Comparison of ENCODE assay signal across 8 cellular contexts in the genomic region with DNA sequence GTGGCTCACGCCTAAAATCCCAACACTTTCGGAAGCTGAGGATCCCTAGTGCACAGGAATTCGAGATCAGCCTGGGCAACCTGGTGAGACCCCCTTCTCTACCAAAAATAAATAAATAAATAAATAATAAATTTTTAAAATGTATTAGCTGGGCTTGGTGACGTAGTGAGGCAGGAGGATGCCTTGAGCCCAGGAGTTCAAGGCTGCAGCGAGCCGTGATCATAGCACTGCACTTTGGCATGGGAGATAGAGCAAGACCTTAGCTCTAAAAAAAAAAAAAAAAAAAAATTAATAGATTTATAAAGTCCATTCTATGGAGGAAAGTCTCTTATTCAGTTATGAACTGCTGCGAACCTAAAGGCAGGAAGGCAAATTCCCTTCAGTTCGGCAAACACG. TPM values are rescaled to one million over a fixed set of nuclear protein-coding genes. Genes with fewer than 3 reads are reported as not detected.
DNase-seq lines count a peak whose midpoint lies in the region; ATAC-seq and TF ChIP-seq lines count a peak whose summit lies in the region.

No MANE protein-coding gene starts in this region.

- H3K36me3 Mint-ChIP-seq in activated CD4-positive, alpha-beta T cell treated with anti-CD3 and anti-CD28 coated beads, Interleukin-2, amount 10 ng/mL, durations not matched to agents 7 days and 5 days (ENCODE audit: low read depth): no peaks in the 10 kb centered on the region

- H3K4me3 ChIP-seq in liver (ENCODE audit: low read depth in 1 of 3, low read length in 3 of 3) (peak overlapping the region; percentile 79 to 94 (median 81)), thymus (ENCODE audit: low read length) (peak overlapping the region; percentile 72)

- H3K27ac ChIP-seq in angular gyrus (ENCODE audit: low read depth, low read length) (peak overlapping the region; percentile 57), liver (ENCODE audit: low read depth in 1 of 2, low read length in 2 of 2) (peak overlapping the region; percentile 87 to 94), thymus (ENCODE audit: low read depth) (peak overlapping the region; percentile 57)

- no peak overlapping the region for H3K27ac Mint-ChIP-seq in activated CD4-positive, alpha-beta T cell treated with anti-CD3 and anti-CD28 coated beads, Interleukin-2, amount 10 ng/mL, durations not matched to agents 7 days and 5 days

- ATAC-seq in GM21786 (IDR thresholded peaks at IDR 0.05; ENCODE audit: unreplicated experiment): no peak

- H3K9me3 Mint-ChIP-seq in activated CD4-positive, alpha-beta T cell treated with anti-CD3 and anti-CD28 coated beads, Interleukin-2, amount 10 ng/mL, durations not matched to agents 7 days and 5 days: no peaks in the 10 kb centered on the region

- peak overlapping the region; percentile 49 to 75 for H3K9ac ChIP-seq in liver (ENCODE audit: low read depth in 1 of 2, low read length in 2 of 2)

- H3K4me3 Mint-ChIP-seq in activated CD4-positive, alpha-beta T cell treated with anti-CD3 and anti-CD28 coated beads, Interleukin-2, amount 10 ng/mL, durations not matched to agents 7 days and 5 days: peak overlapping the region; percentile 92

- WGBS in liver: 34% methylated on average over 9 of the region's 9 CpGs
- WGBS in thymus: 47% methylated on average over 9 of the region's 9 CpGs

- H3K4me1 ChIP-seq in liver (ENCODE audit: control insufficient read depth in 4 of 4, insufficient read depth in 4 of 4, low read length in 3 of 4): peaks cover 0 to 10% (median 3%) of the 10 kb centered on the region in 4 donors
- H3K4me1 ChIP-seq in thymus (ENCODE audit: control insufficient read depth, insufficient read depth, low read length): peaks cover 4% of the 10 kb centered on the region

- no peak for DNase-seq in activated CD4-positive, alpha-beta T cell treated with anti-CD3 and anti-CD28 coated beads, Interleukin-2, amount 10 ng/mL, durations not matched to agents 7 days and 5 days
- no peak for DNase-seq in activated CD4-positive, alpha-beta T cell treated with anti-CD3 and anti-CD28 coated beads, Interleukin-2, amount 50 U/mL, for 4 hours
- DNase-seq in NCI-H748 (lab: John Stamatoyannopoulos, UW; ENCODE audit: unreplicated experiment) (no peak), middle frontal gyrus (ENCODE audit: extremely low spot score, low spot score) (no peak)

- CTCF ChIA-PET in activated CD4-positive, alpha-beta T cell treated with anti-CD3 and anti-CD28 coated beads, Interleukin-2, amount 10 ng/mL, durations not matched to agents 7 days and 5 days (lab: Charles Lee): interaction anchor here (0.6 kb wide), 1 partner anchor 627 kb away, joined by 3 read pairs; no protein-coding TSS in a partner anchor

- no peak for TF ChIP-seq CTCF in liver (IDR thresholded peaks at IDR 0.05; ENCODE audit: low read depth, low read length, missing input control)

- peaks cover 10% of the 10 kb centered on the region for H3K27me3 Mint-ChIP-seq in activated CD4-positive, alpha-beta T cell treated with anti-CD3 and anti-CD28 coated beads, Interleukin-2, amount 10 ng/mL, durations not matched to agents 7 days and 5 days

- H3K9me3 ChIP-seq in liver (ENCODE audit: control insufficient read depth in 4 of 4, low read length in 3 of 4) (no peaks in the 10 kb centered on the region), thymus (ENCODE audit: control insufficient read depth) (no peaks in the 10 kb centered on the region)

- H3K36me3 ChIP-seq in liver (ENCODE audit: control insufficient read depth in 4 of 4, insufficient read depth in 3 of 4, low read depth in 1 of 4, low read length in 3 of 4) (no peaks in the 10 kb centered on the region), thymus (ENCODE audit: control insufficient read depth, insufficient read depth) (no peaks in the 10 kb centered on the region)

- POLR2A ChIA-PET in activated CD4-positive, alpha-beta T cell treated with anti-CD3 and anti-CD28 coated beads, Interleukin-2, amount 10 ng/mL, durations not matched to agents 7 days and 5 days (lab: Charles Lee): no interaction called here

- H3K27me3 ChIP-seq in liver (ENCODE audit: control insufficient read depth in 4 of 4, insufficient read depth in 4 of 4, low read length in 3 of 4) (no peaks in the 10 kb centered on the region), thymus (ENCODE audit: control insufficient read depth, insufficient read depth) (no peaks in the 10 kb centered on the region)

- H3K4me1 Mint-ChIP-seq in activated CD4-positive, alpha-beta T cell treated with anti-CD3 and anti-CD28 coated beads, Interleukin-2, amount 10 ng/mL, durations not matched to agents 7 days and 5 days: peaks cover 20% of the 10 kb centered on the region

- TF ChIP-seq RAD21 in liver (IDR thresholded peaks at IDR 0.05): no peak

TF ChIP-seq in liver, 16 proteins besides CTCF, POLR2A, EP300 and RAD21:
- TF ChIP-seq FOXA2 (IDR thresholded peaks at IDR 0.05): no peak
- TF ChIP-seq SP1 (IDR thresholded peaks at IDR 0.05): no peak
- no peak for TF ChIP-seq NR2F2 (IDR thresholded peaks at IDR 0.05)
- TF ChIP-seq, protein P1, sequence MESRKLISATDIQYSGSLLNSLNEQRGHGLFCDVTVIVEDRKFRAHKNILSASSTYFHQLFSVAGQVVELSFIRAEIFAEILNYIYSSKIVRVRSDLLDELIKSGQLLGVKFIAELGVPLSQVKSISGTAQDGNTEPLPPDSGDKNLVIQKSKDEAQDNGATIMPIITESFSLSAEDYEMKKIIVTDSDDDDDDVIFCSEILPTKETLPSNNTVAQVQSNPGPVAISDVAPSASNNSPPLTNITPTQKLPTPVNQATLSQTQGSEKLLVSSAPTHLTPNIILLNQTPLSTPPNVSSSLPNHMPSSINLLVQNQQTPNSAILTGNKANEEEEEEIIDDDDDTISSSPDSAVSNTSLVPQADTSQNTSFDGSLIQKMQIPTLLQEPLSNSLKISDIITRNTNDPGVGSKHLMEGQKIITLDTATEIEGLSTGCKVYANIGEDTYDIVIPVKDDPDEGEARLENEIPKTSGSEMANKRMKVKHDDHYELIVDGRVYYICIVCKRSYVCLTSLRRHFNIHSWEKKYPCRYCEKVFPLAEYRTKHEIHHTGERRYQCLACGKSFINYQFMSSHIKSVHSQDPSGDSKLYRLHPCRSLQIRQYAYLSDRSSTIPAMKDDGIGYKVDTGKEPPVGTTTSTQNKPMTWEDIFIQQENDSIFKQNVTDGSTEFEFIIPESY (IDR thresholded peaks at IDR 0.05): no peak
- TF ChIP-seq TAF1 (conservative IDR thresholded peaks at IDR 0.05): no peak

RNA-seq across cellular contexts. Expression of gene PTPN12, which starts 1.1 kb away (rescaled TPM):
- total RNA-seq in activated CD4-positive, alpha-beta T cell treated with anti-CD3 and anti-CD28 coated beads, Interleukin-2, amount 10 ng/mL, durations not matched to agents 7 days and 5 days: 10 to 100 TPM; 20.9 to 24.6 TPM
- total RNA-seq in liver: 10 to 100 TPM; 17.8 to 18.6 TPM
- polyA plus RNA-seq in liver: 10 to 100 TPM; 10.1 to 12.8 TPM
- polyA plus RNA-seq in thymus: 79.1 TPM
